In the genomic region with DNA sequence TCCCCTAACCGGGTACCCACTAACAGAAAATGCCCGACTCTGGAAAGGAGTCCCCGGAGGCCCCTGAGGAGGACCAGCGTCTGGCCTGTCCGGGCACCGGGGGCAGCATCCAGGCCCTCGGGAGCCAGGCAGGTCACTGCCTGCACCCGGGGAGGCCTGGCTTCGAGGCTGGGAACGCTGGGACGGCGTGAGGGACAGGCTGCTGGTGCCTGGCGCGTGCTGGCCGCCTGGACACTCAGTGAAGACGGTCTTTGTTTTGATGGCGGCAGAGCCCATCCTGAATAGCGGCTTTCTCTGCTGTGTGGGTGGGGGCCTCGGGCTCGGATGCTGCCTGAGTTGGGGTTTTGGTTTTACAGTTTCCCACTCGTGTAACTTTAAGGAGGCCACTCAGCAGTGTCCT, we compare ENCODE assay signal across 2 cellular contexts.
TF ChIP-seq lines count a peak whose summit lies in the region.

No MANE protein-coding gene starts in this region.

TF ChIP-seq in GM23338, 12 proteins besides CTCF, POLR2A, EP300 and RAD21:
- no peak for TF ChIP-seq STAT1 (IDR thresholded peaks at IDR 0.05; ENCODE audit: unreplicated experiment)
TF ChIP-seq in GM23338: peak in this region for 0.

TF ChIP-seq in H1, 55 proteins besides CTCF, POLR2A, EP300 and RAD21:
- no peak for TF ChIP-seq BACH1 (IDR thresholded peaks at IDR 0.05; ENCODE audit: low read length)
- TF ChIP-seq POU5F1 (IDR thresholded peaks at IDR 0.05; ENCODE audit: low read depth, low read length) = no peak
- no peak for TF ChIP-seq CEBPB (IDR thresholded peaks at IDR 0.05; ENCODE audit: low read depth, low read length)
- TF ChIP-seq SP2 (IDR thresholded peaks at IDR 0.05; ENCODE audit: low read length) = no peak
- TF ChIP-seq RFX5 (IDR thresholded peaks at IDR 0.05; ENCODE audit: borderline replicate concordance, low read depth, low read length) = no peak
- no peak for TF ChIP-seq KDM5A (IDR thresholded peaks at IDR 0.05; ENCODE audit: low read length)
- TF ChIP-seq JUN (IDR thresholded peaks at IDR 0.05; ENCODE audit: low read depth, low read length) = no peak
- no peak for TF ChIP-seq CBX5 (IDR thresholded peaks at IDR 0.05; ENCODE audit: low read depth, low read length)
- no peak for TF ChIP-seq SRF (IDR thresholded peaks at IDR 0.05; ENCODE audit: low read depth, low read length)
- no peak for TF ChIP-seq SIN3A (conservative IDR thresholded peaks at IDR 0.05 in 1 of 2, IDR thresholded peaks at IDR 0.05 in 1 of 2; ENCODE audit: low read depth in 1 of 2, low read length in 2 of 2)
- TF ChIP-seq GTF2F1 (IDR thresholded peaks at IDR 0.05; ENCODE audit: borderline replicate concordance, low read depth, low read length) = no peak
- no peak for TF ChIP-seq SAP30 (IDR thresholded peaks at IDR 0.05; ENCODE audit: insufficient read depth, insufficient replicate concordance, low read length)
- TF ChIP-seq, protein P1, sequence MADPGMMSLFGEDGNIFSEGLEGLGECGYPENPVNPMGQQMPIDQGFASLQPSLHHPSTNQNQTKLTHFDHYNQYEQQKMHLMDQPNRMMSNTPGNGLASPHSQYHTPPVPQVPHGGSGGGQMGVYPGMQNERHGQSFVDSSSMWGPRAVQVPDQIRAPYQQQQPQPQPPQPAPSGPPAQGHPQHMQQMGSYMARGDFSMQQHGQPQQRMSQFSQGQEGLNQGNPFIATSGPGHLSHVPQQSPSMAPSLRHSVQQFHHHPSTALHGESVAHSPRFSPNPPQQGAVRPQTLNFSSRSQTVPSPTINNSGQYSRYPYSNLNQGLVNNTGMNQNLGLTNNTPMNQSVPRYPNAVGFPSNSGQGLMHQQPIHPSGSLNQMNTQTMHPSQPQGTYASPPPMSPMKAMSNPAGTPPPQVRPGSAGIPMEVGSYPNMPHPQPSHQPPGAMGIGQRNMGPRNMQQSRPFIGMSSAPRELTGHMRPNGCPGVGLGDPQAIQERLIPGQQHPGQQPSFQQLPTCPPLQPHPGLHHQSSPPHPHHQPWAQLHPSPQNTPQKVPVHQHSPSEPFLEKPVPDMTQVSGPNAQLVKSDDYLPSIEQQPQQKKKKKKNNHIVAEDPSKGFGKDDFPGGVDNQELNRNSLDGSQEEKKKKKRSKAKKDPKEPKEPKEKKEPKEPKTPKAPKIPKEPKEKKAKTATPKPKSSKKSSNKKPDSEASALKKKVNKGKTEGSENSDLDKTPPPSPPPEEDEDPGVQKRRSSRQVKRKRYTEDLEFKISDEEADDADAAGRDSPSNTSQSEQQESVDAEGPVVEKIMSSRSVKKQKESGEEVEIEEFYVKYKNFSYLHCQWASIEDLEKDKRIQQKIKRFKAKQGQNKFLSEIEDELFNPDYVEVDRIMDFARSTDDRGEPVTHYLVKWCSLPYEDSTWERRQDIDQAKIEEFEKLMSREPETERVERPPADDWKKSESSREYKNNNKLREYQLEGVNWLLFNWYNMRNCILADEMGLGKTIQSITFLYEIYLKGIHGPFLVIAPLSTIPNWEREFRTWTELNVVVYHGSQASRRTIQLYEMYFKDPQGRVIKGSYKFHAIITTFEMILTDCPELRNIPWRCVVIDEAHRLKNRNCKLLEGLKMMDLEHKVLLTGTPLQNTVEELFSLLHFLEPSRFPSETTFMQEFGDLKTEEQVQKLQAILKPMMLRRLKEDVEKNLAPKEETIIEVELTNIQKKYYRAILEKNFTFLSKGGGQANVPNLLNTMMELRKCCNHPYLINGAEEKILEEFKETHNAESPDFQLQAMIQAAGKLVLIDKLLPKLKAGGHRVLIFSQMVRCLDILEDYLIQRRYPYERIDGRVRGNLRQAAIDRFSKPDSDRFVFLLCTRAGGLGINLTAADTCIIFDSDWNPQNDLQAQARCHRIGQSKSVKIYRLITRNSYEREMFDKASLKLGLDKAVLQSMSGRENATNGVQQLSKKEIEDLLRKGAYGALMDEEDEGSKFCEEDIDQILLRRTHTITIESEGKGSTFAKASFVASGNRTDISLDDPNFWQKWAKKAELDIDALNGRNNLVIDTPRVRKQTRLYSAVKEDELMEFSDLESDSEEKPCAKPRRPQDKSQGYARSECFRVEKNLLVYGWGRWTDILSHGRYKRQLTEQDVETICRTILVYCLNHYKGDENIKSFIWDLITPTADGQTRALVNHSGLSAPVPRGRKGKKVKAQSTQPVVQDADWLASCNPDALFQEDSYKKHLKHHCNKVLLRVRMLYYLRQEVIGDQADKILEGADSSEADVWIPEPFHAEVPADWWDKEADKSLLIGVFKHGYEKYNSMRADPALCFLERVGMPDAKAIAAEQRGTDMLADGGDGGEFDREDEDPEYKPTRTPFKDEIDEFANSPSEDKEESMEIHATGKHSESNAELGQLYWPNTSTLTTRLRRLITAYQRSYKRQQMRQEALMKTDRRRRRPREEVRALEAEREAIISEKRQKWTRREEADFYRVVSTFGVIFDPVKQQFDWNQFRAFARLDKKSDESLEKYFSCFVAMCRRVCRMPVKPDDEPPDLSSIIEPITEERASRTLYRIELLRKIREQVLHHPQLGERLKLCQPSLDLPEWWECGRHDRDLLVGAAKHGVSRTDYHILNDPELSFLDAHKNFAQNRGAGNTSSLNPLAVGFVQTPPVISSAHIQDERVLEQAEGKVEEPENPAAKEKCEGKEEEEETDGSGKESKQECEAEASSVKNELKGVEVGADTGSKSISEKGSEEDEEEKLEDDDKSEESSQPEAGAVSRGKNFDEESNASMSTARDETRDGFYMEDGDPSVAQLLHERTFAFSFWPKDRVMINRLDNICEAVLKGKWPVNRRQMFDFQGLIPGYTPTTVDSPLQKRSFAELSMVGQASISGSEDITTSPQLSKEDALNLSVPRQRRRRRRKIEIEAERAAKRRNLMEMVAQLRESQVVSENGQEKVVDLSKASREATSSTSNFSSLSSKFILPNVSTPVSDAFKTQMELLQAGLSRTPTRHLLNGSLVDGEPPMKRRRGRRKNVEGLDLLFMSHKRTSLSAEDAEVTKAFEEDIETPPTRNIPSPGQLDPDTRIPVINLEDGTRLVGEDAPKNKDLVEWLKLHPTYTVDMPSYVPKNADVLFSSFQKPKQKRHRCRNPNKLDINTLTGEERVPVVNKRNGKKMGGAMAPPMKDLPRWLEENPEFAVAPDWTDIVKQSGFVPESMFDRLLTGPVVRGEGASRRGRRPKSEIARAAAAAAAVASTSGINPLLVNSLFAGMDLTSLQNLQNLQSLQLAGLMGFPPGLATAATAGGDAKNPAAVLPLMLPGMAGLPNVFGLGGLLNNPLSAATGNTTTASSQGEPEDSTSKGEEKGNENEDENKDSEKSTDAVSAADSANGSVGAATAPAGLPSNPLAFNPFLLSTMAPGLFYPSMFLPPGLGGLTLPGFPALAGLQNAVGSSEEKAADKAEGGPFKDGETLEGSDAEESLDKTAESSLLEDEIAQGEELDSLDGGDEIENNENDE (IDR thresholded peaks at IDR 0.05; ENCODE audit: insufficient replicate concordance, low read length) = no peak
- TF ChIP-seq HDAC2 (IDR thresholded peaks at IDR 0.05; ENCODE audit: borderline replicate concordance in 1 of 2, low read depth in 2 of 2, low read length in 2 of 2) = no peak
- TF ChIP-seq TCF12 (IDR thresholded peaks at IDR 0.05; ENCODE audit: low read depth, low read length) = no peak
- no peak for TF ChIP-seq KDM1A (IDR thresholded peaks at IDR 0.05; ENCODE audit: borderline replicate concordance, low read length)
- TF ChIP-seq POLR2AphosphoS5 (IDR thresholded peaks at IDR 0.05; ENCODE audit: low read depth, low read length) = no peak
TF ChIP-seq in H1: peak in this region for 0.
